Comparison of ENCODE assay signal across 25 cellular contexts in genomic region chr9:95788011-95788410, GRCh38.
"Had no signal": no experiment of that assay in that cellular context is flagged by ENCODE, and none has a peak within 500 bp of the region (broad histone marks: within the 10 kb centered on the region; RNA-seq: fewer than 3 reads in every experiment).

No MANE protein-coding gene starts in this region.

- H3K4me2 ChIP-seq: PC-9 had no signal

- DNase-seq: activated CD4-positive, alpha-beta memory T cell treated with anti-CD3 and anti-CD28 coated beads, Interleukin-2, amount 10 ng/mL, durations not matched to agents 7 days and 5 days; activated CD4-positive, alpha-beta T cell treated with anti-CD3 and anti-CD28 coated beads for 36 hours; activated CD4-positive, alpha-beta T cell treated with anti-CD3 and anti-CD28 coated beads, Interleukin-2, amount 50 U/mL, for 1 hour; activated gamma-delta T cell; activated naive CD4-positive, alpha-beta T cell treated with anti-CD3 and anti-CD28 coated beads for 36 hours; activated T-cell treated with anti-CD3 and anti-CD28 coated beads for 4 hours; activated T-cell treated with anti-CD3 and anti-CD28 coated beads, Interleukin-2, amount 50 U/mL, for 48 hours; Kasumi-1; NCI-H1048; NCI-H146; NCI-H187 treated with DMSO at 0.1 percent for 48 hours; NCI-H2171; NCI-H446 treated with DMSO at 0.1 percent for 48 hours; NCI-H524 treated with DMSO at 0.1 percent for 48 hours; NCI-H748 treated with DMSO at 0.1 percent for 48 hours; T-cell; T-helper 2 cell had no signal

- H3K4me1 Mint-ChIP-seq: activated CD4-positive, alpha-beta memory T cell treated with anti-CD3 and anti-CD28 coated beads, Interleukin-2, amount 10 ng/mL, durations not matched to agents 7 days and 5 days; activated CD4-positive, alpha-beta T cell treated with anti-CD3 and anti-CD28 coated beads for 36 hours; activated T-helper 17 cell treated with anti-CD3 and anti-CD28 coated beads, Interleukin-2, amount 50 U/mL, for 72 hours; central memory CD8-positive, alpha-beta T cell; T-cell had no signal

- H3K4me3 Mint-ChIP-seq: activated CD4-positive, alpha-beta memory T cell treated with anti-CD3 and anti-CD28 coated beads, Interleukin-2, amount 10 ng/mL, durations not matched to agents 7 days and 5 days; activated CD4-positive, alpha-beta T cell treated with anti-CD3 and anti-CD28 coated beads for 36 hours; activated naive CD4-positive, alpha-beta T cell treated with anti-CD3 and anti-CD28 coated beads for 36 hours; activated naive CD8-positive, alpha-beta T cell; activated T-helper 17 cell treated with anti-CD3 and anti-CD28 coated beads, Interleukin-2, amount 50 U/mL, for 72 hours; brain; central memory CD8-positive, alpha-beta T cell; T-cell had no signal

- H3K27ac ChIP-seq: PC-9, SK-N-MC, VCaP had no signal

- H3K4me3 ChIP-seq: PC-9, SK-N-MC had no signal

- H3K27me3 Mint-ChIP-seq: activated CD4-positive, alpha-beta T cell treated with anti-CD3 and anti-CD28 coated beads for 36 hours; activated T-helper 17 cell treated with anti-CD3 and anti-CD28 coated beads, Interleukin-2, amount 50 U/mL, for 72 hours had no signal

- H3K27ac Mint-ChIP-seq: activated CD4-positive, alpha-beta memory T cell treated with anti-CD3 and anti-CD28 coated beads, Interleukin-2, amount 10 ng/mL, durations not matched to agents 7 days and 5 days; activated CD4-positive, alpha-beta T cell treated with anti-CD3 and anti-CD28 coated beads for 36 hours; activated naive CD4-positive, alpha-beta T cell treated with anti-CD3 and anti-CD28 coated beads for 36 hours; activated naive CD8-positive, alpha-beta T cell; brain; T-cell had no signal

- FAIRE-seq: astrocyte had no signal

- H3K9me3 Mint-ChIP-seq: activated CD4-positive, alpha-beta memory T cell treated with anti-CD3 and anti-CD28 coated beads, Interleukin-2, amount 10 ng/mL, durations not matched to agents 7 days and 5 days; activated naive CD4-positive, alpha-beta T cell treated with anti-CD3 and anti-CD28 coated beads for 36 hours; activated T-helper 17 cell treated with anti-CD3 and anti-CD28 coated beads, Interleukin-2, amount 50 U/mL, for 72 hours; central memory CD8-positive, alpha-beta T cell; T-cell had no signal

- H2AFZ ChIP-seq: PC-9 had no signal

- H3K36me3 Mint-ChIP-seq: activated naive CD8-positive, alpha-beta T cell; brain; T-cell had no signal
